1 cellular context compared by ENCODE assay signal in the genomic region with DNA sequence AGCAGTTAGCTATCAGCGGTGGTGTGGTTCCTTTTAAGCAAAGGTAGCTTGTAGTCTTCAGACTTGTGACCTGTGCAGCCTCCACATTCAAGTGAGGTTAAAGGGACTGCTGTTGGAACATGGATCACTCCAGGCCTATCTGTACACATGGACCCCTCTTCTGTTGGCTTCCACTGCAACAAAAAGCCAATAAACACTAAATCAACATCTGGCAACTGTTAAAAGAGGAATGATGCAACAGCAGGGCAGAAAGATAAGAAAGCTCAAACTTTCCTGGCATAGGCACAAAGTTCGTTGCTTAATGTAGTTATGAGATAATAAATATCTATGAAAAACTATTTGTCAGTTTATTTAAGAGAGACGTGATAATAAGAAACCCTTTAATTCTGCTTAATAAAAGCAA.
A peak's percentile ranks its signal among the peaks of the same experiment; 100 is the strongest.
TF ChIP-seq lines count a peak whose summit lies in the region.

No MANE protein-coding gene starts in this region.

TF ChIP-seq in K562, 482 proteins besides CTCF, POLR2A, EP300 and RAD21 (continued from another document and continues in another):
- TF ChIP-seq RBFOX2 (IDR thresholded peaks at IDR 0.05; ENCODE audit: low read depth, low read length) (peak; percentile 48), TAF9B (IDR thresholded peaks at IDR 0.05; ENCODE audit: partially characterized antibody) (peak; percentile 54), ATF3 (IDR thresholded peaks at IDR 0.05) (peak; percentile 97), ATF3 (CRISPR knock-in tag; conservative IDR thresholded peaks at IDR 0.05) (peak; percentile 86; the same call in 1 of the 2 replicates), SMARCC2 (IDR thresholded peaks at IDR 0.05; ENCODE audit: low read depth) (peak; percentile 78), TCF3 (CRISPR knock-in tag; IDR thresholded peaks at IDR 0.05) (peak; percentile 85), HNRNPH1 (optimal IDR thresholded peaks at IDR 0.05; ENCODE audit: low read depth, low read length) (no peak), GABPB1 (CRISPR knock-in tag; IDR thresholded peaks at IDR 0.05) (no peak), ZNF511 (CRISPR knock-in tag; IDR thresholded peaks at IDR 0.05) (no peak), ZSCAN29 (IDR thresholded peaks at IDR 0.05) (no peak), MEF2D (tag; conservative IDR thresholded peaks at IDR 0.05; ENCODE audit: low read depth) (peak; percentile 42; the same call in 1 of the 2 replicates), ZNF140 (CRISPR knock-in tag; IDR thresholded peaks at IDR 0.05) (no peak), CTBP1 (IDR thresholded peaks at IDR 0.05; ENCODE audit: borderline replicate concordance) (peak; percentile 18; the same call in 1 of the 2 replicates), NCOA1 (IDR thresholded peaks at IDR 0.05; ENCODE audit: low read depth) (peak; percentile 43; the same call in 1 of the 2 replicates), FOSL1 (tag; conservative IDR thresholded peaks at IDR 0.05) (peak; percentile 83), TAL1 (IDR thresholded peaks at IDR 0.05) (peak; percentile 80), SMC3 (conservative IDR thresholded peaks at IDR 0.05; ENCODE audit: insufficient read depth, low read depth, low read length) (no peak), FOXK2 (conservative IDR thresholded peaks at IDR 0.05 in 1 of 2, IDR thresholded peaks at IDR 0.05 in 1 of 2; ENCODE audit: low read depth in 2 of 2) (peak; percentile 81 to 87; a peak in 3 of 4 replicates), FUS (optimal IDR thresholded peaks at IDR 0.05; ENCODE audit: low read depth, low read length) (no peak), AFF4 (CRISPR knock-in tag; IDR thresholded peaks at IDR 0.05) (no peak), GATAD2B (IDR thresholded peaks at IDR 0.05; ENCODE audit: borderline replicate concordance) (peak; percentile 77; the same call in 1 of the 2 replicates), CEBPG (CRISPR knock-in tag; IDR thresholded peaks at IDR 0.05) (peak; percentile 93), CEBPG (tag; conservative IDR thresholded peaks at IDR 0.05 in 1 of 2, IDR thresholded peaks at IDR 0.05 in 1 of 2) (peak; percentile 97 to 98), TRIM24 (IDR thresholded peaks at IDR 0.05) (peak; percentile 87 to 93), RCOR1 (IDR thresholded peaks at IDR 0.05; ENCODE audit: borderline replicate concordance in 1 of 2, low read depth in 2 of 2, low read length in 2 of 2) (peak in 1 of 2 experiments; percentile 67; a peak in 1 of 4 replicates), JUND (IDR thresholded peaks at IDR 0.05; ENCODE audit: borderline replicate concordance, low read depth, low read length) (peak; percentile 90), JUND (tag; IDR thresholded peaks at IDR 0.05; ENCODE audit: borderline replicate concordance, low read depth, low read length) (peak; percentile 84; the same call in 2 of the 3 replicates), CREM (IDR thresholded peaks at IDR 0.05; ENCODE audit: low read depth) (peak; percentile 48; the same call in 1 of the 2 replicates), NFIC (IDR thresholded peaks at IDR 0.05) (peak; percentile 90), HNRNPK (IDR thresholded peaks at IDR 0.05; ENCODE audit: low read depth, low read length, poor library complexity, severe bottlenecking) (no peak), ASH1L (IDR thresholded peaks at IDR 0.05; ENCODE audit: borderline replicate concordance, low read depth, partially characterized antibody) (no peak), ESRRA (IDR thresholded peaks at IDR 0.05; ENCODE audit: borderline replicate concordance, low read depth) (0 out of 2 replicates have a peak, but pooled peaks have one; percentile 16), SRSF1 (IDR thresholded peaks at IDR 0.05; ENCODE audit: low read depth, low read length) (no peak), SOX6 (IDR thresholded peaks at IDR 0.05) (peak; percentile 81), VEZF1 (CRISPR knock-in tag; IDR thresholded peaks at IDR 0.05) (peak; percentile 16; the same call in 1 of the 2 replicates), L3MBTL2 (IDR thresholded peaks at IDR 0.05) (peak; percentile 78), POLR2AphosphoS2 (IDR thresholded peaks at IDR 0.05; ENCODE audit: low read length) (no peak), PBX2 (CRISPR knock-in tag; IDR thresholded peaks at IDR 0.05; ENCODE audit: low read depth) (no peak), PBX2 (tag; conservative IDR thresholded peaks at IDR 0.05; ENCODE audit: low read depth) (peak; percentile 94), SMARCA4 (IDR thresholded peaks at IDR 0.05) (peak; percentile 92), NFIX (CRISPR knock-in tag; IDR thresholded peaks at IDR 0.05; ENCODE audit: low read depth) (no peak)
- TF ChIP-seq, protein P1, sequence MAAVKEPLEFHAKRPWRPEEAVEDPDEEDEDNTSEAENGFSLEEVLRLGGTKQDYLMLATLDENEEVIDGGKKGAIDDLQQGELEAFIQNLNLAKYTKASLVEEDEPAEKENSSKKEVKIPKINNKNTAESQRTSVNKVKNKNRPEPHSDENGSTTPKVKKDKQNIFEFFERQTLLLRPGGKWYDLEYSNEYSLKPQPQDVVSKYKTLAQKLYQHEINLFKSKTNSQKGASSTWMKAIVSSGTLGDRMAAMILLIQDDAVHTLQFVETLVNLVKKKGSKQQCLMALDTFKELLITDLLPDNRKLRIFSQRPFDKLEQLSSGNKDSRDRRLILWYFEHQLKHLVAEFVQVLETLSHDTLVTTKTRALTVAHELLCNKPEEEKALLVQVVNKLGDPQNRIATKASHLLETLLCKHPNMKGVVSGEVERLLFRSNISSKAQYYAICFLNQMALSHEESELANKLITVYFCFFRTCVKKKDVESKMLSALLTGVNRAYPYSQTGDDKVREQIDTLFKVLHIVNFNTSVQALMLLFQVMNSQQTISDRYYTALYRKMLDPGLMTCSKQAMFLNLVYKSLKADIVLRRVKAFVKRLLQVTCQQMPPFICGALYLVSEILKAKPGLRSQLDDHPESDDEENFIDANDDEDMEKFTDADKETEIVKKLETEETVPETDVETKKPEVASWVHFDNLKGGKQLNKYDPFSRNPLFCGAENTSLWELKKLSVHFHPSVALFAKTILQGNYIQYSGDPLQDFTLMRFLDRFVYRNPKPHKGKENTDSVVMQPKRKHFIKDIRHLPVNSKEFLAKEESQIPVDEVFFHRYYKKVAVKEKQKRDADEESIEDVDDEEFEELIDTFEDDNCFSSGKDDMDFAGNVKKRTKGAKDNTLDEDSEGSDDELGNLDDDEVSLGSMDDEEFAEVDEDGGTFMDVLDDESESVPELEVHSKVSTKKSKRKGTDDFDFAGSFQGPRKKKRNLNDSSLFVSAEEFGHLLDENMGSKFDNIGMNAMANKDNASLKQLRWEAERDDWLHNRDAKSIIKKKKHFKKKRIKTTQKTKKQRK (IDR thresholded peaks at IDR 0.05; ENCODE audit: borderline replicate concordance, low read depth, low read length) = no peak
- TF ChIP-seq, protein P2, sequence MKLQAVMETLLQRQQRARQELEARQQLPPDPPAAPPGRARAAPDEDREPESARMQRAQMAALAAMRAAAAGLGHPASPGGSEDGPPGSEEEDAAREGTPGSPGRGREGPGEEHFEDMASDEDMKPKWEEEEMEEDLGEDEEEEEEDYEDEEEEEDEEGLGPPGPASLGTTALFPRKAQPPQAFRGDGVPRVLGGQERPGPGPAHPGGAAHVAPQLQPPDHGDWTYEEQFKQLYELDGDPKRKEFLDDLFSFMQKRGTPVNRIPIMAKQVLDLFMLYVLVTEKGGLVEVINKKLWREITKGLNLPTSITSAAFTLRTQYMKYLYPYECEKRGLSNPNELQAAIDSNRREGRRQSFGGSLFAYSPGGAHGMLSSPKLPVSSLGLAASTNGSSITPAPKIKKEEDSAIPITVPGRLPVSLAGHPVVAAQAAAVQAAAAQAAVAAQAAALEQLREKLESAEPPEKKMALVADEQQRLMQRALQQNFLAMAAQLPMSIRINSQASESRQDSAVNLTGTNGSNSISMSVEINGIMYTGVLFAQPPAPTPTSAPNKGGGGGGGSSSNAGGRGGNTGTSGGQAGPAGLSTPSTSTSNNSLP (IDR thresholded peaks at IDR 0.05; ENCODE audit: borderline replicate concordance, low read depth, low read length) = peak; percentile 86
- TF ChIP-seq, protein P3, sequence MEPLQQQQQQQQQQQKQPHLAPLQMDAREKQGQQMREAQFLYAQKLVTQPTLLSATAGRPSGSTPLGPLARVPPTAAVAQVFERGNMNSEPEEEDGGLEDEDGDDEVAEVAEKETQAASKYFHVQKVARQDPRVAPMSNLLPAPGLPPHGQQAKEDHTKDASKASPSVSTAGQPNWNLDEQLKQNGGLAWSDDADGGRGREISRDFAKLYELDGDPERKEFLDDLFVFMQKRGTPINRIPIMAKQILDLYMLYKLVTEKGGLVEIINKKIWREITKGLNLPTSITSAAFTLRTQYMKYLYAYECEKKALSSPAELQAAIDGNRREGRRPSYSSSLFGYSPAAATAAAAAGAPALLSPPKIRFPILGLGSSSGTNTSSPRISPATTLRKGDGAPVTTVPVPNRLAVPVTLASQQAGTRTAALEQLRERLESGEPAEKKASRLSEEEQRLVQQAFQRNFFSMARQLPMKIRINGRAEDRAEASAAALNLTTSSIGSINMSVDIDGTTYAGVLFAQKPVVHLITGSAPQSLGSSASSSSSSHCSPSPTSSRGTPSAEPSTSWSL (CRISPR knock-in tag; IDR thresholded peaks at IDR 0.05; ENCODE audit: borderline replicate concordance) = no peak
- TF ChIP-seq, protein P4, sequence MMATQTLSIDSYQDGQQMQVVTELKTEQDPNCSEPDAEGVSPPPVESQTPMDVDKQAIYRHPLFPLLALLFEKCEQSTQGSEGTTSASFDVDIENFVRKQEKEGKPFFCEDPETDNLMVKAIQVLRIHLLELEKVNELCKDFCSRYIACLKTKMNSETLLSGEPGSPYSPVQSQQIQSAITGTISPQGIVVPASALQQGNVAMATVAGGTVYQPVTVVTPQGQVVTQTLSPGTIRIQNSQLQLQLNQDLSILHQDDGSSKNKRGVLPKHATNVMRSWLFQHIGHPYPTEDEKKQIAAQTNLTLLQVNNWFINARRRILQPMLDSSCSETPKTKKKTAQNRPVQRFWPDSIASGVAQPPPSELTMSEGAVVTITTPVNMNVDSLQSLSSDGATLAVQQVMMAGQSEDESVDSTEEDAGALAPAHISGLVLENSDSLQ (IDR thresholded peaks at IDR 0.05) = peak; percentile 80
